Comparison of ENCODE assay signal across 26 cellular contexts in the genomic region with DNA sequence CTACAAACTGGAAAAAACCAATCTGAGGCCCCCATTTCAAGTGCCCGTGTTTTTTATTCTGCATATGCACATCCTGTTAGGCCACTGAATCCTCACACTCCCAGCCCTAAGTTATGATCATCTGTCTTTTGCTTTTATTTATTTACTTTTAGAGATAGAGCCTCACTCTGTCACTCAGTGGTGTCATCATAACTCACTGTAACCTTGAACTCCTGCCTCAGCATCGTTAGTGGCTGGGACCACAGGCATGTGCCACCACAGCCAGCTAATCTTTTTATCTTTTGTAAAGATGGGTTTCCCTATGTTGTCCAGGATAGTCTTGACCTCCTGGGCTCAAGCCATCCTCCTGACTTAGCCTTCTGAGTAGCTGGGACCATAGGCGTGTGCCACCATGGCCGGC. TPM values are rescaled to one million over a fixed set of nuclear protein-coding genes. Genes with fewer than 3 reads are reported as not detected.
"Had no signal": no experiment of that assay in that cellular context is flagged by ENCODE, and none has a peak within 500 bp of the region (broad histone marks: within the 10 kb centered on the region; RNA-seq: fewer than 3 reads in every experiment).

No MANE protein-coding gene starts in this region.

- FAIRE-seq: K562, RCC 7860 had no signal

- ATAC-seq: K562 had no signal

- H3K27ac ChIP-seq: KMS-11 had no signal

- H3K4me2 ChIP-seq: KMS-11, SK-N-SH had no signal

- DNase-seq: Kasumi-1, NCI-H1092, NCI-H1105 treated with DMSO at 0.1 percent for 48 hours, NCI-H1417 treated with DMSO at 0.1 percent for 48 hours, NCI-H146, NCI-H1694 treated with DMSO at 0.1 percent for 48 hours, NCI-H1930, NCI-H2081, NCI-H2107, NCI-H226, NCI-H446, NCI-H510A, NCI-H524 treated with DMSO at 0.1 percent for 48 hours, NCI-H69, NCI-H774, Right ventricle myocardium superior, RPMI8226, SK-N-SH, SW 1271 had no signal

- H3K9me3 ChIP-seq: SK-N-SH had no signal

- H3K9ac ChIP-seq: KMS-11, SK-N-SH had no signal

- H3K4me3 ChIP-seq: K562 had no signal

RNA-seq across cellular contexts. Expression of a gene that starts 29.6 kb away (rescaled TPM):
- total RNA-seq: HT1080, K562, MCF 10A, Right ventricle myocardium superior, SK-MEL-5 had no signal
- polyA plus RNA-seq: IgD-negative memory B cell, K562 had no signal
